ENCODE assay signal across 8 cellular contexts in the genomic region with DNA sequence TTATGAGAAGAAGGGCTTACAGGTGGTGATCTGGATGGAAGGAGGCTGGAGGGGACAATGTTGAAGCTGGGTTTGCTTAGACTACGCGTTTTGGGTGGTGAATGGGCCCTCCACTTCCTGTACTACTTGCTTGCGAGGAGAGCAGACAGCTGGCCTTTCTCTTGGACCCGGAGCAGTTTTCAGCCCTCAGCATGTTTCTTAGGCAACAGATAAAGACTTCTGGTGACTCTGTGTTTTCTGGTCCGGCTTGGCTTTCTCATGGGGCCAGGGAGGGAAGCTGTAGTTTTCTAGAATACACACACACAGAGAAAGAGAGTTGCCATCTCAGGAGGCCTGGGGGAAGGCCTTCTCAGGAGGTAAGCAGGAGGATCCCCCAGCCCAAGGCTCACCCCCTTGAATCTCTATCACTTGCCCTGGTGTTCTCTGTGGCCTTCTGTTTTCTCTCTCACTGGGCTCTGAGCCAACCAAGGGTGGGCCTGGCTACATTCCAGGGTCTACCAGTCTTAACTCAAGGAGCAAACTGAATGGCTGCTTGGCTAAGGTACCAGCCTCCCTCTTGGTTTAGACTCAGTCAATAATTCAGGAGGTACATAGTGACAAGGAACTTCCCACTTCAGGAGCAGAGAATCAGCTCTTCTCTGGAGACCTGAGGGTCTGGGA. TPM values are rescaled to one million over a fixed set of nuclear protein-coding genes. Genes with fewer than 3 reads are reported as not detected.
DNase-seq lines count a peak whose midpoint lies in the region; ATAC-seq and TF ChIP-seq lines count a peak whose summit lies in the region.

No MANE protein-coding gene starts in this region.

- no peaks in the 10 kb centered on the region for H3K9me2 ChIP-seq in PC-3 (replicated peaks; ENCODE audit: low read length)

- H3K4me3 ChIP-seq in HL-60 (replicated peaks; ENCODE audit: insufficient read depth, low read length) (no peak overlapping the region), PC-3 (ENCODE audit: low read length) (no peak overlapping the region), esophagus muscularis mucosa (no peak overlapping the region), rectal smooth muscle tissue (ENCODE audit: low read length) (no peak overlapping the region)

- no peak for TF ChIP-seq EP300 in esophagus muscularis mucosa (IDR thresholded peaks at IDR 0.05)

- no TSS peak for BruUV-seq in PC-3 (replicated peaks; lab: Mats Ljungman, UMichigan)

- ATAC-seq in PC-3 (no peak), HG02884 (IDR thresholded peaks at IDR 0.05; ENCODE audit: unreplicated experiment) (no peak), GM21825 (IDR thresholded peaks at IDR 0.05; ENCODE audit: unreplicated experiment) (no peak)

- H3K9ac ChIP-seq in PC-3 (ENCODE audit: low read length) (no peak overlapping the region), rectal smooth muscle tissue (ENCODE audit: low read length) (no peak overlapping the region)

- H3K27me3 ChIP-seq in HL-60 (ENCODE audit: insufficient read depth, poor library complexity, severe bottlenecking) (no peaks in the 10 kb centered on the region), PC-3 (ENCODE audit: low read length) (no peaks in the 10 kb centered on the region), esophagus muscularis mucosa (no peaks in the 10 kb centered on the region), rectal smooth muscle tissue (ENCODE audit: control insufficient read depth, insufficient read depth, low read length) (no peaks in the 10 kb centered on the region)

- peaks cover 15% of the 10 kb centered on the region for H3K4me1 ChIP-seq in PC-3 (ENCODE audit: insufficient read depth, low read length)
- H3K4me1 ChIP-seq in esophagus muscularis mucosa, result peaks cover 26 to 52% (median 39%) of the 10 kb centered on the region in 4 donors
- peaks cover 14% of the 10 kb centered on the region for H3K4me1 ChIP-seq in rectal smooth muscle tissue (ENCODE audit: control insufficient read depth, insufficient read depth, low read length)

- H3F3A ChIP-seq in PC-3 (ENCODE audit: low read length, unreplicated experiment), result no peaks in the 10 kb centered on the region

- no peaks in the 10 kb centered on the region for H4K20me1 ChIP-seq in PC-3 (ENCODE audit: low read length)

- TF ChIP-seq POLR2A in esophagus muscularis mucosa (IDR thresholded peaks at IDR 0.05; ENCODE audit: low read depth), result no peak

- CTCF ChIA-PET in PC-3 (lab: Charles Lee), result no interaction called here

- intact Hi-C loops in PC-3 (cut with micrococcal nuclease) (no loop called here), esophagus muscularis mucosa (cut with DNase I) (no loop called here)

- WGBS in esophagus muscularis mucosa, result 55% methylated on average over 4 of the region's 5 CpGs

- H3K27ac ChIP-seq in HL-60 (replicated peaks) (peak overlapping the region; percentile 75), PC-3 (ENCODE audit: low read length) (no peak overlapping the region), esophagus muscularis mucosa (replicated peaks in 1 of 4) (peak overlapping the region; percentile 53 to 71 (median 57)), rectal smooth muscle tissue (ENCODE audit: low read depth, low read length) (peak overlapping the region; percentile 46)

- POLR2A ChIA-PET in PC-3 (lab: Charles Lee; ENCODE audit: unreplicated experiment), result interaction anchor here (0.6 kb wide), 1 partner anchor 651 kb away, joined by 5 read pairs; no protein-coding TSS in a partner anchor

- H3K79me2 ChIP-seq in PC-3 (ENCODE audit: low read length), result peaks cover 22% of the 10 kb centered on the region

- H3K9me3 ChIP-seq in PC-3 (ENCODE audit: low read length) (no peaks in the 10 kb centered on the region), esophagus muscularis mucosa (no peaks in the 10 kb centered on the region)

- H3K4me2 ChIP-seq in PC-3 (ENCODE audit: low read length), result peak overlapping the region; percentile 27; the same call in 1 of the 2 replicates

- H2AFZ ChIP-seq in PC-3 (ENCODE audit: low read length), result no peak overlapping the region

- H3K36me3 ChIP-seq in PC-3 (ENCODE audit: low read depth, low read length) (peaks cover 11% of the 10 kb centered on the region; the same call in 1 of the 2 replicates), esophagus muscularis mucosa (peaks cover 4 to 17% (median 15%) of the 10 kb centered on the region in 4 donors), rectal smooth muscle tissue (ENCODE audit: control insufficient read depth, insufficient read depth, low read length) (peaks cover 2% of the 10 kb centered on the region)

- no peak for TF ChIP-seq CTCF in HL-60 (IDR thresholded peaks at IDR 0.05; ENCODE audit: insufficient read depth, low read length)
- no peak for TF ChIP-seq CTCF in PC-3 (conservative IDR thresholded peaks at IDR 0.05; ENCODE audit: low read depth, low read length)
- TF ChIP-seq CTCF in esophagus muscularis mucosa (IDR thresholded peaks at IDR 0.05), result no peak

- DNase-seq in HL-60 (ENCODE audit: low read depth in 1 of 2, low spot score in 1 of 2) (peak in 1 of 2 experiments; percentile 91), PC-3 (no peak), esophagus muscularis mucosa (ENCODE audit: extremely low spot score) (no peak), NCI-H774 (lab: John Stamatoyannopoulos, UW) (no peak), cerebellar nuclear complex (lab: John Stamatoyannopoulos, UW) (no peak)

RNA-seq across cellular contexts. Expression of a gene that starts 2.4 kb away (rescaled TPM):
- 43.8 and 56.8 TPM in 2 replicates for total RNA-seq in PC-3 (2014; rRNA removed)
- total RNA-seq in esophagus muscularis mucosa, result 10 to 100 TPM; 27.8 to 50.7 (median 34.8) TPM

RNA-seq across cellular contexts. Expression of a gene that starts 2.5 kb away (rescaled TPM):
- total RNA-seq in PC-3 (2014; rRNA removed), result 0.69 TPM in 1 of 2 replicates, not detected in the other
- under 1 TPM; 0.17 to 0.83 (median 0.46) TPM for total RNA-seq in esophagus muscularis mucosa

RNA-seq across cellular contexts. Expression of a gene that starts 21.1 kb away (rescaled TPM):
- total RNA-seq in PC-3 (2014; rRNA removed) (79.3 and 119 TPM in 2 replicates), esophagus muscularis mucosa (10 to 100 TPM; 30.5 to 41.7 (median 34.9) TPM)

RNA-seq across cellular contexts. Expression of a gene that starts 27.0 kb away (rescaled TPM):
- total RNA-seq in PC-3 (2014; rRNA removed) (9.4 and 11.8 TPM in 2 replicates), esophagus muscularis mucosa (100 to 1,000 TPM in 2 of 4 donors, 10 to 100 TPM in 2; 73.1 to 112 (median 96.6) TPM)

RNA-seq across cellular contexts. Expression of a gene that starts 43.1 kb away (rescaled TPM):
- total RNA-seq in PC-3 (2014; rRNA removed), result 152 and 164 TPM in 2 replicates
- 100 to 1,000 TPM in 1 of 4 donors, 10 to 100 TPM in 3; 82.2 to 101 (median 90.2) TPM for total RNA-seq in esophagus muscularis mucosa
